ENCODE assay signal across 11 cellular contexts in genomic region chr12:53365245-53365904, GRCh38. TPM values are rescaled to one million over a fixed set of nuclear protein-coding genes. Genes with fewer than 3 reads are reported as not detected.
DNase-seq lines count a peak whose midpoint lies in the region; ATAC-seq and TF ChIP-seq lines count a peak whose summit lies in the region.
"Had no signal": no experiment of that assay in that cellular context is flagged by ENCODE, and none has a peak within 500 bp of the region (broad histone marks: within the 10 kb centered on the region; RNA-seq: fewer than 3 reads in every experiment).

No MANE protein-coding gene starts in this region.

- no peak overlapping the region for H3K4me3 Mint-ChIP-seq in activated CD4-positive, alpha-beta T cell treated with anti-CD3 and anti-CD28 coated beads, Interleukin-2, amount 10 ng/mL, durations not matched to agents 24 days and 14 days
- H3K4me3 Mint-ChIP-seq in activated T-helper 1 cell treated with anti-CD3 and anti-CD28 coated beads, Interleukin-12 subunit alpha, Interleukin-12 subunit beta, Interleukin-2, Interleukin-4 antibody, amounts not matched to agents 30 ng/mL and 10 ng/mL and 1 ng/mL, durations not matched to agents 14 hours and 24 hours and 36 hours = no peak overlapping the region

- H3K27me3 Mint-ChIP-seq in activated CD4-positive, alpha-beta T cell treated with anti-CD3 and anti-CD28 coated beads, Interleukin-2, amount 10 ng/mL, durations not matched to agents 24 days and 14 days = no peaks in the 10 kb centered on the region
- H3K27me3 Mint-ChIP-seq in activated T-helper 1 cell treated with anti-CD3 and anti-CD28 coated beads, Interleukin-12 subunit alpha, Interleukin-12 subunit beta, Interleukin-2, Interleukin-4 antibody, amounts not matched to agents 30 ng/mL and 10 ng/mL and 1 ng/mL, durations not matched to agents 14 hours and 24 hours and 36 hours (ENCODE audit: insufficient read depth) = no peaks in the 10 kb centered on the region

- H3K27ac ChIP-seq in right cardiac atrium (ENCODE audit: low read length) (peak overlapping the region; percentile 35), suprapubic skin (peak overlapping the region; percentile 1)

- no peaks in the 10 kb centered on the region for H3K36me3 Mint-ChIP-seq in activated CD4-positive, alpha-beta T cell treated with anti-CD3 and anti-CD28 coated beads, Interleukin-2, amount 10 ng/mL, durations not matched to agents 24 days and 14 days (ENCODE audit: low read depth)
- no peaks in the 10 kb centered on the region for H3K36me3 Mint-ChIP-seq in activated T-helper 1 cell treated with anti-CD3 and anti-CD28 coated beads, Interleukin-12 subunit alpha, Interleukin-12 subunit beta, Interleukin-2, Interleukin-4 antibody, amounts not matched to agents 30 ng/mL and 10 ng/mL and 1 ng/mL, durations not matched to agents 14 hours and 24 hours and 36 hours (ENCODE audit: low read depth)

- TF ChIP-seq CTCF in suprapubic skin (IDR thresholded peaks at IDR 0.05) = no peak

- DNase-seq in activated CD4-positive, alpha-beta T cell treated with anti-CD3 and anti-CD28 coated beads, Interleukin-2, amount 10 ng/mL, durations not matched to agents 24 days and 14 days = no peak
- no peak for DNase-seq in activated CD4-positive, alpha-beta T cell treated with anti-CD3 and anti-CD28 coated beads, Interleukin-2, amount 50 U/mL, for 1 hour
- no peak for DNase-seq in activated T-helper 1 cell treated with anti-CD3 and anti-CD28 coated beads, Interleukin-12 subunit alpha, Interleukin-12 subunit beta, Interleukin-2, Interleukin-4 antibody, amounts not matched to agents 30 ng/mL and 10 ng/mL and 1 ng/mL, durations not matched to agents 14 hours and 24 hours and 36 hours (ENCODE audit: low spot score)
- DNase-seq in right cardiac atrium (no peak), suprapubic skin (ENCODE audit: low spot score in 2 of 2) (no peak), D341Med (ENCODE audit: low spot score) (no peak), DMS153 treated with DMSO at 0.1 percent for 48 hours (lab: John Stamatoyannopoulos, UW; ENCODE audit: unreplicated experiment) (no peak)
- DNase-seq: effector CD4-positive, alpha-beta T cell had no signal

- no peaks in the 10 kb centered on the region for H3K27me3 ChIP-seq in right cardiac atrium (ENCODE audit: control insufficient read depth, insufficient read depth)
- no peaks in the 10 kb centered on the region for H3K27me3 ChIP-seq in suprapubic skin

- no peaks in the 10 kb centered on the region for H3K9me3 Mint-ChIP-seq in activated CD4-positive, alpha-beta T cell treated with anti-CD3 and anti-CD28 coated beads, Interleukin-2, amount 10 ng/mL, durations not matched to agents 24 days and 14 days
- no peaks in the 10 kb centered on the region for H3K9me3 Mint-ChIP-seq in activated T-helper 1 cell treated with anti-CD3 and anti-CD28 coated beads, Interleukin-12 subunit alpha, Interleukin-12 subunit beta, Interleukin-2, Interleukin-4 antibody, amounts not matched to agents 30 ng/mL and 10 ng/mL and 1 ng/mL, durations not matched to agents 14 hours and 24 hours and 36 hours

- TF ChIP-seq EP300 in suprapubic skin (IDR thresholded peaks at IDR 0.05) = no peak

- 66% methylated on average over 4 of the region's 4 CpGs for WGBS in right cardiac atrium
- 80% methylated on average over 4 of the region's 4 CpGs for WGBS in suprapubic skin

- H3K4me1 ChIP-seq in right cardiac atrium (ENCODE audit: control insufficient read depth, insufficient read depth, low read length) (no peaks in the 10 kb centered on the region), suprapubic skin (peaks cover 18% of the 10 kb centered on the region)

- H3K4me1 Mint-ChIP-seq in activated CD4-positive, alpha-beta T cell treated with anti-CD3 and anti-CD28 coated beads, Interleukin-2, amount 10 ng/mL, durations not matched to agents 24 days and 14 days = peaks cover 8% of the 10 kb centered on the region
- H3K4me1 Mint-ChIP-seq in activated T-helper 1 cell treated with anti-CD3 and anti-CD28 coated beads, Interleukin-12 subunit alpha, Interleukin-12 subunit beta, Interleukin-2, Interleukin-4 antibody, amounts not matched to agents 30 ng/mL and 10 ng/mL and 1 ng/mL, durations not matched to agents 14 hours and 24 hours and 36 hours (ENCODE audit: low read depth) = peaks cover 6% of the 10 kb centered on the region

- H3K27ac Mint-ChIP-seq in activated CD4-positive, alpha-beta T cell treated with anti-CD3 and anti-CD28 coated beads, Interleukin-2, amount 10 ng/mL, durations not matched to agents 24 days and 14 days = peak overlapping the region; percentile 74
- peak overlapping the region; percentile 26 for H3K27ac Mint-ChIP-seq in activated T-helper 1 cell treated with anti-CD3 and anti-CD28 coated beads, Interleukin-12 subunit alpha, Interleukin-12 subunit beta, Interleukin-2, Interleukin-4 antibody, amounts not matched to agents 30 ng/mL and 10 ng/mL and 1 ng/mL, durations not matched to agents 14 hours and 24 hours and 36 hours

- intact Hi-C loops in activated CD4-positive, alpha-beta T cell treated with anti-CD3 and anti-CD28 coated beads, Interleukin-2, amount 10 ng/mL, durations not matched to agents 24 days and 14 days (cut with micrococcal nuclease) = no loop called here
- intact Hi-C loops in activated T-helper 1 cell treated with anti-CD3 and anti-CD28 coated beads, Interleukin-12 subunit alpha, Interleukin-12 subunit beta, Interleukin-2, Interleukin-4 antibody, amounts not matched to agents 30 ng/mL and 10 ng/mL and 1 ng/mL, durations not matched to agents 14 hours and 24 hours and 36 hours (cut with micrococcal nuclease) = no loop called here
- intact Hi-C loops in right cardiac atrium (cut with DNase I) = no loop called here

- H3K9me3 ChIP-seq in right cardiac atrium (ENCODE audit: control insufficient read depth, low read length) (no peaks in the 10 kb centered on the region), suprapubic skin (no peaks in the 10 kb centered on the region)

- no peak for TF ChIP-seq POLR2A in suprapubic skin (IDR thresholded peaks at IDR 0.05)

- ATAC-seq in right cardiac atrium = peak; percentile 70 to 78
- ATAC-seq in GM19324 (IDR thresholded peaks at IDR 0.05; ENCODE audit: low FRiP score, unreplicated experiment) = no peak

- H3K36me3 ChIP-seq in suprapubic skin = no peaks in the 10 kb centered on the region

- H3K4me3 ChIP-seq in right cardiac atrium (ENCODE audit: low read length) (no peak overlapping the region), suprapubic skin (no peak overlapping the region)

RNA-seq across cellular contexts. Expression of gene SP1, which starts 14.6 kb away (rescaled TPM):
- 67.7 and 69.2 TPM in 2 replicates for total RNA-seq in activated CD4-positive, alpha-beta T cell treated with anti-CD3 and anti-CD28 coated beads, Interleukin-2, amount 10 ng/mL, durations not matched to agents 24 days and 14 days
- total RNA-seq in activated T-helper 1 cell treated with anti-CD3 and anti-CD28 coated beads, Interleukin-12 subunit alpha, Interleukin-12 subunit beta, Interleukin-2, Interleukin-4 antibody, amounts not matched to agents 30 ng/mL and 10 ng/mL and 1 ng/mL, durations not matched to agents 14 hours and 24 hours and 36 hours = 65.6 and 66.0 TPM in 2 replicates
- 10 to 100 TPM; 30.2 to 39.9 (median 34.2) TPM for total RNA-seq in right cardiac atrium
- 8.3 TPM for polyA plus RNA-seq in right cardiac atrium
- 100 to 1,000 TPM in 3 of 4 donors, 10 to 100 TPM in 1; 82.5 to 122 (median 111) TPM for total RNA-seq in suprapubic skin

RNA-seq across cellular contexts. Expression of gene SP7, which starts 29.2 kb away (rescaled TPM):
- total RNA-seq in activated CD4-positive, alpha-beta T cell treated with anti-CD3 and anti-CD28 coated beads, Interleukin-2, amount 10 ng/mL, durations not matched to agents 24 days and 14 days = not detected in 2 replicates
- total RNA-seq in activated T-helper 1 cell treated with anti-CD3 and anti-CD28 coated beads, Interleukin-12 subunit alpha, Interleukin-12 subunit beta, Interleukin-2, Interleukin-4 antibody, amounts not matched to agents 30 ng/mL and 10 ng/mL and 1 ng/mL, durations not matched to agents 14 hours and 24 hours and 36 hours = not detected in 2 replicates
- total RNA-seq in right cardiac atrium = not detected
- not detected for polyA plus RNA-seq in right cardiac atrium
- not detected for total RNA-seq in suprapubic skin
- total RNA-seq: lung microvascular endothelial cell, RPMI7951 had no signal

RNA-seq across cellular contexts. Expression of gene AAAS, which starts 44.0 kb away (rescaled TPM):
- 86.7 and 91.1 TPM in 2 replicates for total RNA-seq in activated CD4-positive, alpha-beta T cell treated with anti-CD3 and anti-CD28 coated beads, Interleukin-2, amount 10 ng/mL, durations not matched to agents 24 days and 14 days
- total RNA-seq in activated T-helper 1 cell treated with anti-CD3 and anti-CD28 coated beads, Interleukin-12 subunit alpha, Interleukin-12 subunit beta, Interleukin-2, Interleukin-4 antibody, amounts not matched to agents 30 ng/mL and 10 ng/mL and 1 ng/mL, durations not matched to agents 14 hours and 24 hours and 36 hours = 81.4 and 85.7 TPM in 2 replicates
- total RNA-seq in right cardiac atrium (10 to 100 TPM; 30.5 to 48.9 (median 40.0) TPM), suprapubic skin (10 to 100 TPM; 35.9 to 72.9 (median 52.5) TPM)
- polyA plus RNA-seq in right cardiac atrium = 31.3 TPM

RNA-seq across cellular contexts. Expression of gene AMHR2, which starts 58.3 kb away (rescaled TPM):
- 0.09 TPM in 1 of 2 replicates, not detected in the other for total RNA-seq in activated CD4-positive, alpha-beta T cell treated with anti-CD3 and anti-CD28 coated beads, Interleukin-2, amount 10 ng/mL, durations not matched to agents 24 days and 14 days
- total RNA-seq in activated T-helper 1 cell treated with anti-CD3 and anti-CD28 coated beads, Interleukin-12 subunit alpha, Interleukin-12 subunit beta, Interleukin-2, Interleukin-4 antibody, amounts not matched to agents 30 ng/mL and 10 ng/mL and 1 ng/mL, durations not matched to agents 14 hours and 24 hours and 36 hours = not detected in 2 replicates
- under 1 TPM in 3 of 4 donors, not detected in 1; 0.54 to 0.88 (median 0.82) TPM for total RNA-seq in right cardiac atrium
- 0.48 TPM for polyA plus RNA-seq in right cardiac atrium
- total RNA-seq in suprapubic skin = under 1 TPM in 1 of 4 donors, not detected in 3; 0.23 TPM
- total RNA-seq: lung microvascular endothelial cell, RPMI7951 had no signal
